8 cellular contexts compared by ENCODE assay signal in the genomic region with DNA sequence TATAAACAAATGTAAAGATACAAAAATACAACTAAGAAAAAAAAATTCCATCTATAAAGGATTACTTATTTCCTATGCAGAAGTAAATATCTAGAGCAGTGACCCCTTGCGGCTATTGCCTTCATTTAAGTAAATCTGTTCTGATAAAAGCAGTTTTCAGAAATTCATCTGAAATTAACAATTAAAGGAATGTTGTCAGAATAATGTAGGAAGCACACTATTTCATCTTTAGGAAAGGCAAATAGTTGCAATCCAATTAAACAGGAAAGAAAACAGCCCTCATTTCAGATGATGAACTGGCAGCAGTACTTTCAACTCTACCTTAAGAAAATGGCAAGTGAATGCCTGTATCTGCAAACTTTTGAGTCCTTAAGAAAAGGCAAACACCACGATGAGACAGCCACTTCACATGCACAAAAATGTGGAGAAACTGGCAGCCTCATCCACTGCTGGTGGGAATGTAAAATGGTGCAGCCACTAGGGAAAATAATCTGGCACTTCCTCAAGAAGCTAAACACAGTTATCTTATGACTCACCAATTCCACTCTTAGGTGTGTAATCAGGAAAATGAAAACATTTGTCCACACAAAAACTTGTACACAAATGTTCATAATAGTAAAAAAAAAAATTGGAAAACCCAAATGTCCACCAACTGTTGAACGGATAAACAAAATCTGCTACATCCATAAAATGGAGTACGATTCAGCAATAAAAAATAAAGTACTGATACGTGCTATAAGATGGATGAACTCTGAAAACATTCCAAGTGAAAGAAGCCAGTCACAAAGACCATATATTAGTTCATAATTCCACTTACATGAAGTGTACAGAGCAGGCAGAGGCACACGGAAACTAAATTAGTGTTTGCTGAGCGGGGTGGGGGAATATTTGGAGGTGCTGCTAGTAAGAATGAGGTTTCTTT. TPM values are rescaled to one million over a fixed set of nuclear protein-coding genes. Genes with fewer than 3 reads are reported as not detected.
A peak's percentile ranks its signal among the peaks of the same experiment; 100 is the strongest.
DNase-seq lines count a peak whose midpoint lies in the region; ATAC-seq and TF ChIP-seq lines count a peak whose summit lies in the region.

No MANE protein-coding gene starts in this region.

- peak; percentile 22 for TF ChIP-seq CTCF in cardiac fibroblast (IDR thresholded peaks at IDR 0.05; ENCODE audit: low read depth, low read length)

- no CpG with 5 or more reads among the region's 7 CpGs for WGBS in mesendoderm (ENCODE audit: extremely low coverage, insufficient coverage, low lambda C conversion rate)

- H3K79me1 ChIP-seq in mesendoderm (ENCODE audit: low read length) = peaks cover 3% of the 10 kb centered on the region

- no peak overlapping the region for H2BK15ac ChIP-seq in mesendoderm (replicated peaks; ENCODE audit: low read depth)

- H3K56ac ChIP-seq in mesendoderm (ENCODE audit: low read length) = peak overlapping the region; percentile 81

- H2BK5ac ChIP-seq in mesendoderm (ENCODE audit: low read length) = no peak overlapping the region

- H3K36me3 ChIP-seq in mesendoderm (ENCODE audit: control insufficient read depth, insufficient read depth, low read length) = peaks cover 2% of the 10 kb centered on the region

- peak overlapping the region; percentile 84 for H3K9ac ChIP-seq in mesendoderm (ENCODE audit: low read length)

- no peak overlapping the region for H3K27ac ChIP-seq in mesendoderm (ENCODE audit: low read depth, low read length)

- no peak overlapping the region for H4K8ac ChIP-seq in mesendoderm (ENCODE audit: low read depth, low read length)

- H3K27me3 ChIP-seq in mesendoderm (ENCODE audit: insufficient read depth, low read length, poor library complexity) = no peaks in the 10 kb centered on the region

- no peak overlapping the region for H3K4ac ChIP-seq in mesendoderm (ENCODE audit: low read depth, low read length)

- H3K4me3 ChIP-seq in cardiac fibroblast (replicated peaks in 1 of 2; ENCODE audit: low read depth in 2 of 2, low read length in 2 of 2) (peak overlapping the region; percentile 70 to 73), mesendoderm (ENCODE audit: low read length) (peak overlapping the region; percentile 63)

- no peaks in the 10 kb centered on the region for H3K4me1 ChIP-seq in mesendoderm (ENCODE audit: control insufficient read depth, low read depth, low read length)

- H3K4me2 ChIP-seq in mesendoderm (ENCODE audit: low read length) = peak overlapping the region; percentile 63

- H4K5ac ChIP-seq in mesendoderm (ENCODE audit: low read length) = no peak overlapping the region

- H3K18ac ChIP-seq in mesendoderm (ENCODE audit: low read length) = no peak overlapping the region

- no peak overlapping the region for H2BK120ac ChIP-seq in mesendoderm (ENCODE audit: low read depth, low read length)

- no peak overlapping the region for H2AK5ac ChIP-seq in mesendoderm (ENCODE audit: low read length)

- no peak overlapping the region for H3K23ac ChIP-seq in mesendoderm (ENCODE audit: low read length)

- H3K79me2 ChIP-seq in mesendoderm (ENCODE audit: control insufficient read depth, insufficient read depth, low read length) = peaks cover 48% of the 10 kb centered on the region

- peak; percentile 8 for DNase-seq in NCI-H1694 treated with DMSO at 0.1 percent for 48 hours (lab: John Stamatoyannopoulos, UW)
- no peak for DNase-seq in NCI-H1694 (lab: John Stamatoyannopoulos, UW)
- peak; percentile 75 for DNase-seq in LoVo (ENCODE audit: low spot score)
- DNase-seq in cardiac fibroblast (ENCODE audit: low read depth in 2 of 2) = peak; percentile 93 to 95
- DNase-seq in mesendoderm = peak; percentile 36
- no peak for DNase-seq in occipital lobe (lab: John Stamatoyannopoulos, UW)

- ATAC-seq in HG03520 (IDR thresholded peaks at IDR 0.05; ENCODE audit: unreplicated experiment) (no peak), HG03039 (IDR thresholded peaks at IDR 0.05; ENCODE audit: unreplicated experiment) (no peak)

RNA-seq across cellular contexts. Expression of a gene that starts 2.0 kb away (rescaled TPM):
- 8.1 TPM for polyA plus RNA-seq in mesendoderm (2013, experiment 1 of 2)
- 7.2 TPM for polyA plus RNA-seq in mesendoderm (2013, experiment 2 of 2)
- 21.4 TPM for total RNA-seq in occipital lobe

RNA-seq across cellular contexts. Expression of a gene that starts 7.6 kb away (rescaled TPM):
- 117 TPM for polyA plus RNA-seq in mesendoderm (2013, experiment 1 of 2)
- 117 TPM for polyA plus RNA-seq in mesendoderm (2013, experiment 2 of 2)
- total RNA-seq in occipital lobe = 145 TPM

Comparison
In these comparisons a context has a peak if more than half of its experiments do, and no peak if none do; other contexts are left out.
1. DNase-seq: peak in NCI-H1694 treated with DMSO at 0.1 percent for 48 hours (single experiment), LoVo (single experiment), cardiac fibroblast (2 of 2) and mesendoderm (single experiment); none in NCI-H1694 (single experiment) and occipital lobe (single experiment).